1 cellular context compared by ENCODE assay signal in genomic region chr7:91212592-91212991, GRCh38.
TF ChIP-seq lines count a peak whose summit lies in the region.

No MANE protein-coding gene starts in this region.

TF ChIP-seq in HepG2, 621 proteins besides CTCF, POLR2A, EP300 and RAD21:
- no peak for TF ChIP-seq SMARCC2 (IDR thresholded peaks at IDR 0.05)
- TF ChIP-seq ZBTB38 (CRISPR knock-in tag; IDR thresholded peaks at IDR 0.05), result no peak
- TF ChIP-seq TEF (CRISPR knock-in tag; IDR thresholded peaks at IDR 0.05), result no peak
- TF ChIP-seq, protein P1, sequence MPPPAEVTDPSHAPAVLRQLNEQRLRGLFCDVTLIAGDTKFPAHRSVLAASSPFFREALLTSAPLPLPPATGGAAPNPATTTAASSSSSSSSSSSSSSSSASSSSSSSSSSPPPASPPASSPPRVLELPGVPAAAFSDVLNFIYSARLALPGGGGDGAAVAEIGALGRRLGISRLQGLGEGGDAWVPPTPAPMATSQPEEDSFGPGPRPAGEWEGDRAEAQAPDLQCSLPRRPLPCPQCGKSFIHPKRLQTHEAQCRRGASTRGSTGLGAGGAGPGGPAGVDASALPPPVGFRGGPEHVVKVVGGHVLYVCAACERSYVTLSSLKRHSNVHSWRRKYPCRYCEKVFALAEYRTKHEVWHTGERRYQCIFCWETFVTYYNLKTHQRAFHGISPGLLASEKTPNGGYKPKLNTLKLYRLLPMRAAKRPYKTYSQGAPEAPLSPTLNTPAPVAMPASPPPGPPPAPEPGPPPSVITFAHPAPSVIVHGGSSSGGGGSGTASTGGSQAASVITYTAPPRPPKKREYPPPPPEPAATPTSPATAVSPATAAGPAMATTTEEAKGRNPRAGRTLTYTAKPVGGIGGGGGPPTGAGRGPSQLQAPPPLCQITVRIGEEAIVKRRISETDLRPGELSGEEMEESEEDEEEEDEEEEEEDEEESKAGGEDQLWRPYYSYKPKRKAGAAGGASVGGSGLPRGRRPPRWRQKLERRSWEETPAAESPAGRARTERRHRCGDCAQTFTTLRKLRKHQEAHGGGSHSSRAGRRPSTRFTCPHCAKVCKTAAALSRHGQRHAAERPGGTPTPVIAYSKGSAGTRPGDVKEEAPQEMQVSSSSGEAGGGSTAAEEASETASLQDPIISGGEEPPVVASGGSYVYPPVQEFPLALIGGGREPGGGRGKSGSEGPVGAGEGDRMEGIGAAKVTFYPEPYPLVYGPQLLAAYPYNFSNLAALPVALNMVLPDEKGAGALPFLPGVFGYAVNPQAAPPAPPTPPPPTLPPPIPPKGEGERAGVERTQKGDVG (CRISPR knock-in tag; IDR thresholded peaks at IDR 0.05; ENCODE audit: borderline replicate concordance), result no peak
- TF ChIP-seq SATB2 (CRISPR knock-in tag; IDR thresholded peaks at IDR 0.05), result no peak
- no peak for TF ChIP-seq MATR3 (CRISPR knock-in tag; IDR thresholded peaks at IDR 0.05)
- no peak for TF ChIP-seq MAZ (IDR thresholded peaks at IDR 0.05; ENCODE audit: borderline replicate concordance, low read depth, low read length)
- no peak for TF ChIP-seq MAZ (CRISPR knock-in tag; IDR thresholded peaks at IDR 0.05; ENCODE audit: low read depth)
- TF ChIP-seq SRY (CRISPR knock-in tag; IDR thresholded peaks at IDR 0.05), result no peak
- TF ChIP-seq MXD3 (CRISPR knock-in tag; IDR thresholded peaks at IDR 0.05), result no peak
- TF ChIP-seq, protein P2, sequence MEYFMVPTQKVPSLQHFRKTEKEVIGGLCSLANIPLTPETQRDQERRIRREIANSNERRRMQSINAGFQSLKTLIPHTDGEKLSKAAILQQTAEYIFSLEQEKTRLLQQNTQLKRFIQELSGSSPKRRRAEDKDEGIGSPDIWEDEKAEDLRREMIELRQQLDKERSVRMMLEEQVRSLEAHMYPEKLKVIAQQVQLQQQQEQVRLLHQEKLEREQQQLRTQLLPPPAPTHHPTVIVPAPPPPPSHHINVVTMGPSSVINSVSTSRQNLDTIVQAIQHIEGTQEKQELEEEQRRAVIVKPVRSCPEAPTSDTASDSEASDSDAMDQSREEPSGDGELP (IDR thresholded peaks at IDR 0.05; ENCODE audit: borderline replicate concordance, low read depth), result no peak
- TF ChIP-seq, protein P3, sequence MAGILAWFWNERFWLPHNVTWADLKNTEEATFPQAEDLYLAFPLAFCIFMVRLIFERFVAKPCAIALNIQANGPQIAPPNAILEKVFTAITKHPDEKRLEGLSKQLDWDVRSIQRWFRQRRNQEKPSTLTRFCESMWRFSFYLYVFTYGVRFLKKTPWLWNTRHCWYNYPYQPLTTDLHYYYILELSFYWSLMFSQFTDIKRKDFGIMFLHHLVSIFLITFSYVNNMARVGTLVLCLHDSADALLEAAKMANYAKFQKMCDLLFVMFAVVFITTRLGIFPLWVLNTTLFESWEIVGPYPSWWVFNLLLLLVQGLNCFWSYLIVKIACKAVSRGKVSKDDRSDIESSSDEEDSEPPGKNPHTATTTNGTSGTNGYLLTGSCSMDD (CRISPR knock-in tag; IDR thresholded peaks at IDR 0.05), result no peak
- TF ChIP-seq CHD4 (IDR thresholded peaks at IDR 0.05; ENCODE audit: borderline replicate concordance, low read length), result no peak
- TF ChIP-seq SALL2 (CRISPR knock-in tag; IDR thresholded peaks at IDR 0.05), result no peak
- no peak for TF ChIP-seq FOXP1 (IDR thresholded peaks at IDR 0.05)
- no peak for TF ChIP-seq FOXP1 (CRISPR knock-in tag; IDR thresholded peaks at IDR 0.05)
